Comparison of ENCODE assay signal across 12 cellular contexts in genomic region chr10:35259769-35260397, GRCh38.
A peak's percentile ranks its signal among the peaks of the same experiment; 100 is the strongest.
DNase-seq lines count a peak whose midpoint lies in the region; ATAC-seq, FAIRE-seq and TF ChIP-seq lines count a peak whose summit lies in the region.
"Had no signal": no experiment of that assay in that cellular context is flagged by ENCODE, and none has a peak within 500 bp of the region (broad histone marks: within the 10 kb centered on the region; RNA-seq: fewer than 3 reads in every experiment).

No MANE protein-coding gene starts in this region.

- no peak overlapping the region for H2AK5ac ChIP-seq in mesenchymal stem cell (ENCODE audit: low read length, severe bottlenecking)

- FAIRE-seq in HTR-8/SVneo (lab: Jason Lieb, UNC) (peak; percentile 82), astrocyte (lab: Jason Lieb, UNC) (peak; percentile 98)
- FAIRE-seq: small intestine had no signal

- no peaks in the 10 kb centered on the region for H3K79me2 ChIP-seq in astrocyte (ENCODE audit: insufficient read depth, low read length)

- H3K4me3 Mint-ChIP-seq in astrocyte (ENCODE audit: unreplicated experiment) (no peak overlapping the region), T-cell (no peak overlapping the region)
- H3K4me3 Mint-ChIP-seq: central memory CD8-positive, alpha-beta T cell had no signal

- CTCF ChIA-PET in T-cell (lab: Charles Lee), result interaction anchor here in 1 of 2 donors (0.7 kb wide), 1 partner anchor 120 kb away, joined by 6 read pairs; no protein-coding TSS in a partner anchor

- peaks cover 5% of the 10 kb centered on the region for H3K9me3 Mint-ChIP-seq in astrocyte (ENCODE audit: unreplicated experiment)
- peaks cover 10 to 22% (median 14%) of the 10 kb centered on the region in 3 donors for H3K9me3 Mint-ChIP-seq in T-cell

- no peaks in the 10 kb centered on the region for H3K79me1 ChIP-seq in mesenchymal stem cell (replicated peaks; ENCODE audit: low read length, poor library complexity, severe bottlenecking)

- DNase-seq in AG20443 (ENCODE audit: low spot score) (peak; percentile 88), HTR-8/SVneo (ENCODE audit: insufficient read length, low spot score) (peak; percentile 90), astrocyte (ENCODE audit: low read depth) (peak; percentile 98), mesenchymal stem cell (peak; percentile 92), NCI-H524 (lab: John Stamatoyannopoulos, UW) (no peak), NCI-H2196 (lab: John Stamatoyannopoulos, UW; ENCODE audit: unreplicated experiment) (no peak), T-cell (no peak), H7 (no peak)
- DNase-seq: activated CD4-positive, CD25-positive, alpha-beta regulatory T cell treated with anti-CD3 and anti-CD28 coated beads, Interleukin-2, amount 50 U/mL, for 72 hours; NCI-H446; small intestine had no signal

- H2BK120ac ChIP-seq in mesenchymal stem cell (ENCODE audit: low read depth, low read length), result no peak overlapping the region

- peak overlapping the region; percentile 87 for H3K27ac Mint-ChIP-seq in astrocyte (ENCODE audit: unreplicated experiment)
- H3K27ac Mint-ChIP-seq in T-cell, result no peak overlapping the region

- 43% methylated on average over 3 of the region's 3 CpGs for WGBS in mesenchymal stem cell

- peaks cover 10% of the 10 kb centered on the region for H3K4me1 ChIP-seq in astrocyte (ENCODE audit: insufficient read depth, low read length)
- H3K4me1 ChIP-seq in mesenchymal stem cell (ENCODE audit: control insufficient read depth, insufficient read depth, low read depth, low read length), result peaks cover 4% of the 10 kb centered on the region

- H2AFZ ChIP-seq in astrocyte (ENCODE audit: low read depth, low read length), result peak overlapping the region; percentile 67
- H2AFZ ChIP-seq in mesenchymal stem cell (ENCODE audit: low read depth, low read length), result no peak overlapping the region

- H3K4me2 ChIP-seq in astrocyte (ENCODE audit: low read length), result peak overlapping the region; percentile 66
- no peak overlapping the region for H3K4me2 ChIP-seq in mesenchymal stem cell (ENCODE audit: low read length, poor library complexity, severe bottlenecking)

- H2BK12ac ChIP-seq in mesenchymal stem cell (ENCODE audit: low read length in 2 of 2), result no peak overlapping the region

- H3K14ac ChIP-seq in mesenchymal stem cell (ENCODE audit: low read length in 2 of 2), result no peak overlapping the region

- H3K27me3 ChIP-seq in astrocyte (ENCODE audit: insufficient read depth, low read length) (no peaks in the 10 kb centered on the region), mesenchymal stem cell (ENCODE audit: control insufficient read depth in 1 of 2, insufficient read depth in 1 of 2, low read length in 2 of 2) (no peaks in the 10 kb centered on the region), H7 (ENCODE audit: control insufficient read depth, insufficient read depth, low read length) (no peaks in the 10 kb centered on the region)

- no peak overlapping the region for H4K8ac ChIP-seq in mesenchymal stem cell (ENCODE audit: low read length)

- peak overlapping the region; percentile 93 for H3K27ac ChIP-seq in astrocyte (ENCODE audit: low read depth, low read length)
- peak overlapping the region; percentile 82 for H3K27ac ChIP-seq in mesenchymal stem cell (ENCODE audit: low read length, poor library complexity, severe bottlenecking)

- H3K23ac ChIP-seq in mesenchymal stem cell (ENCODE audit: low read length in 2 of 2), result no peak overlapping the region

- H3K9me3 ChIP-seq in astrocyte (ENCODE audit: insufficient read depth, low read depth, low read length) (peaks cover 5% of the 10 kb centered on the region), mesenchymal stem cell (ENCODE audit: control insufficient read depth, low read length) (peaks cover 14% of the 10 kb centered on the region)

- H2BK15ac ChIP-seq in mesenchymal stem cell (ENCODE audit: low read depth, poor library complexity, severe bottlenecking), result no peak overlapping the region

- no peak overlapping the region for H3K18ac ChIP-seq in mesenchymal stem cell (ENCODE audit: low read depth in 1 of 2, low read length in 2 of 2)

- no peaks in the 10 kb centered on the region for H4K20me1 ChIP-seq in astrocyte (ENCODE audit: insufficient read depth, low read length)

- H3K4ac ChIP-seq in mesenchymal stem cell (ENCODE audit: low read depth in 1 of 2, low read length in 2 of 2), result no peak overlapping the region

- no peaks in the 10 kb centered on the region for H3K36me3 ChIP-seq in astrocyte (ENCODE audit: insufficient read depth, low read length)
- no peaks in the 10 kb centered on the region for H3K36me3 ChIP-seq in mesenchymal stem cell (ENCODE audit: control insufficient read depth in 1 of 2, insufficient read depth in 2 of 2, low read depth in 1 of 2, low read length in 2 of 2)
- no peaks in the 10 kb centered on the region for H3K36me3 ChIP-seq in H7 (replicated peaks; ENCODE audit: control insufficient read depth, insufficient read depth, low read length)

- no peaks in the 10 kb centered on the region for H3K36me3 Mint-ChIP-seq in astrocyte (ENCODE audit: low read depth, unreplicated experiment)
- no peaks in the 10 kb centered on the region for H3K36me3 Mint-ChIP-seq in T-cell

- H3K9ac ChIP-seq in astrocyte (ENCODE audit: low read length), result peak overlapping the region; percentile 49
- H3K9ac ChIP-seq in mesenchymal stem cell (ENCODE audit: low read length), result peak overlapping the region; percentile 81

- H3K27me3 Mint-ChIP-seq in astrocyte (ENCODE audit: low read depth, unreplicated experiment) (no peaks in the 10 kb centered on the region), T-cell (no peaks in the 10 kb centered on the region)
- H3K27me3 Mint-ChIP-seq: central memory CD8-positive, alpha-beta T cell had no signal

- H3K4me3 ChIP-seq in astrocyte (ENCODE audit: insufficient read depth, low read depth, low read length) (peak overlapping the region; percentile 7), mesenchymal stem cell (ENCODE audit: insufficient read depth in 1 of 2, low read depth in 1 of 2, low read length in 2 of 2) (peak overlapping the region in 1 of 2 experiments; percentile 54), H7 (ENCODE audit: insufficient read depth, low read depth, low read length) (no peak overlapping the region)

- ATAC-seq in T-cell (replicated peaks in 1 of 4), result no peak

- TF ChIP-seq CTCF in astrocyte (IDR thresholded peaks at IDR 0.05; ENCODE audit: insufficient read depth, low read depth, low read length), result no peak

- POLR2A ChIA-PET in T-cell (lab: Charles Lee), result no interaction called here

- no peak overlapping the region for H2BK5ac ChIP-seq in mesenchymal stem cell (ENCODE audit: low read depth, low read length, poor library complexity, severe bottlenecking)

- peaks cover 10% of the 10 kb centered on the region for H3K4me1 Mint-ChIP-seq in astrocyte (ENCODE audit: low read depth, unreplicated experiment)
- H3K4me1 Mint-ChIP-seq in T-cell, result no peaks in the 10 kb centered on the region
- H3K4me1 Mint-ChIP-seq: central memory CD8-positive, alpha-beta T cell had no signal

- no peak overlapping the region for H4K91ac ChIP-seq in mesenchymal stem cell (ENCODE audit: low read length)

Comparison
In these comparisons a context has a peak if more than half of its experiments do, and no peak if none do; other contexts are left out.
1. DNase-seq: peak in AG20443 (single experiment), HTR-8/SVneo (single experiment), astrocyte (single experiment) and mesenchymal stem cell (single experiment); none in NCI-H524 (0 of 2), NCI-H2196 (single experiment), T-cell (0 of 34) and H7 (single experiment).